Comparison of ENCODE assay signal across 30 cellular contexts in genomic region chr1:58911841-58912553, GRCh38.
"Had no signal": no experiment of that assay in that cellular context is flagged by ENCODE, and none has a peak within 500 bp of the region (broad histone marks: within the 10 kb centered on the region; RNA-seq: fewer than 3 reads in every experiment).

No MANE protein-coding gene starts in this region.

- H3K27ac Mint-ChIP-seq: activated naive CD8-positive, alpha-beta T cell; mesothelial cell of epicardium; naive thymus-derived CD8-positive, alpha-beta T cell; neural progenitor cell; T-helper 2 cell treated with Interferon-gamma antibody and Interleukin-4, amounts not matched to agents 5 μg/mL and 100 μg/mL, for 36 hours had no signal

- DNase-seq: activated CD4-positive, alpha-beta T cell treated with anti-CD3 and anti-CD28 coated beads for 4 hours; activated CD4-positive, alpha-beta T cell treated with anti-CD3 and anti-CD28 coated beads, Interleukin-2, amount 50 U/mL, for 4 hours; activated CD4-positive, CD25-positive, alpha-beta regulatory T cell; activated CD8-positive, alpha-beta memory T cell treated with anti-CD3 and anti-CD28 coated beads for 24 hours; activated effector memory CD4-positive, alpha-beta T cell treated with Interleukin-2 at 50 U/mL for 16 hours; activated naive CD4-positive, alpha-beta T cell treated with Interleukin-2 at 50 U/mL for 16 hours; adrenal gland; aorta; cerebellar nuclear complex; cortex of kidney; islet precursor cell; mammary epithelial cell; naive thymus-derived CD8-positive, alpha-beta T cell; occipital lobe; right lobe of liver; stimulated activated CD4-positive, alpha-beta T cell treated with anti-CD3 and anti-CD28 coated beads, Interleukin-12 subunit alpha, Interleukin-12 subunit beta, amount 100 ng/mL, for 4 hours; stimulated activated CD4-positive, alpha-beta T cell treated with anti-CD3 and anti-CD28 coated beads, Interleukin-4, amount 100 ng/mL, for 1 hour; stimulated activated naive CD8-positive, alpha-beta T cell treated with anti-CD3 and anti-CD28 coated beads, Interleukin-15, Interleukin-2, amounts not matched to agents 100 U/mL and 50 U/mL, for 24 hours; T-helper 1 cell; testis; trophoblast cell had no signal

- H3K4me3 ChIP-seq: adrenal gland, cardiac muscle cell, neural progenitor cell, right lobe of liver, testis had no signal

- H3K36me3 ChIP-seq: adrenal gland, cardiac muscle cell, neural progenitor cell, right lobe of liver had no signal

- H3K36me3 Mint-ChIP-seq: brain, neural progenitor cell had no signal

- H3K27me3 ChIP-seq: adrenal gland, cardiac muscle cell, neural progenitor cell, right lobe of liver, testis had no signal

- H3K9ac ChIP-seq: neural progenitor cell had no signal

- H3K4me2 ChIP-seq: neural progenitor cell had no signal

- ATAC-seq: naive thymus-derived CD8-positive, alpha-beta T cell; right lobe of liver; stimulated activated naive CD8-positive, alpha-beta T cell treated with anti-CD3 and anti-CD28 coated beads, Interleukin-15, Interleukin-2, amounts not matched to agents 100 U/mL and 50 U/mL, for 24 hours had no signal

- H3K4me3 Mint-ChIP-seq: activated naive CD8-positive, alpha-beta T cell; brain; mesothelial cell of epicardium; naive thymus-derived CD8-positive, alpha-beta T cell; neural progenitor cell; T-helper 2 cell treated with Interferon-gamma antibody and Interleukin-4, amounts not matched to agents 5 μg/mL and 100 μg/mL, for 36 hours had no signal

- FAIRE-seq: frontal cortex, urothelium cell line had no signal

- H3K9me3 ChIP-seq: adrenal gland, right lobe of liver, testis had no signal

- H2AFZ ChIP-seq: neural progenitor cell had no signal

- H3K27me3 Mint-ChIP-seq: activated naive CD8-positive, alpha-beta T cell had no signal

- H3K27ac ChIP-seq: adrenal gland, cardiac muscle cell, epithelial cell of prostate, neural progenitor cell, right lobe of liver, testis had no signal

- H3K4me1 ChIP-seq: adrenal gland, neural progenitor cell, right lobe of liver, testis had no signal

- H3K4me1 Mint-ChIP-seq: brain had no signal
